9 cellular contexts compared by ENCODE assay signal in the genomic region with DNA sequence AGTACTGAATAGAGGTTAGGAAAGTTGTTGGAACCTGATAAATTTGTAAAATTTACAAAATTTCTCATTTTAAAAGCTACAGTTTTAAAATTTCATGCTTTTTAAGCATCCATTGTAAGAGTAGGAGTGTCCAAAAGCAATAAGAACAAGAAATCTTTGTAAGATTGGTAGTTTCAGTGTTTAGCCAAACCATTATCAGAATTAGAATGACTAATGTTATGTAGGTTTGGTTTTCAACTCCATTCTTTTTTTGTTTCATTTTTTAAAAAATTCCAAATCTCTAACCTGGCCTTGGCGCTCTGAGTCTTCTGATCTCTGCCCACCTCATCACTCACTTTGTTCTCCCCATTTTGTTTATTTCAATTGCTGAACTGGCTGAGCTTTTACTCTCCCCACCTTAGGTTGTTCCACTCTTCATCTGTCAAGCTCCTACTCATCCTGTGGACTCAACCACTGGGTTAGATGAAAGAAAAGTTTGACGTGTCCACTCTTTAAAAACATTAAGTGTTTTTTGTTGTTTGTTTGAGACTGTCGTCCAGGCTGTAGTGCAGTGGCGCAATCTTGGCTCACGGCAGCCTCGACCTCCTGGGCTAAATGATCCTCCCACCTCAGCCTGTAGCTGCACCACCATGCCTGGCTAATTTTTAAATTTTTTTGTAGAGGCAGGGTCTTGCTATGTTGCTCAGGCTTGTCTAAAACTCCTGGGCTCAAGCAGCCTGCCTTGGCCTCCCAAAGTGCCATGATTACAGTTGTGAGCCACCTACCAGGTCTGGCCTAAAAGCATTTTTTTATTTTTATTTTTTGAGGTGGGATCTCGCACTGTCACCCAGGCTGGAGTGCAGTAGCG. TPM values are rescaled to one million over a fixed set of nuclear protein-coding genes. Genes with fewer than 3 reads are reported as not detected.
DNase-seq lines count a peak whose midpoint lies in the region; ATAC-seq and TF ChIP-seq lines count a peak whose summit lies in the region.
"Had no signal": no experiment of that assay in that cellular context is flagged by ENCODE, and none has a peak within 500 bp of the region (broad histone marks: within the 10 kb centered on the region; RNA-seq: fewer than 3 reads in every experiment).

No MANE protein-coding gene starts in this region.

- H3K9ac ChIP-seq in neural progenitor cell: no peak overlapping the region

- TF ChIP-seq CTCF in CD14-positive monocyte (IDR thresholded peaks at IDR 0.05) (no peak), NB4 (IDR thresholded peaks at IDR 0.05; ENCODE audit: low read depth, low read length) (no peak), neural progenitor cell (IDR thresholded peaks at IDR 0.05) (no peak)

- H3K4me3 Mint-ChIP-seq in CD14-positive monocyte (no peak overlapping the region), neural progenitor cell (no peak overlapping the region)
- H3K4me3 Mint-ChIP-seq in effector memory CD8-positive, alpha-beta T cell: peak overlapping the region; percentile 36 to 39

- H2AFZ ChIP-seq in neural progenitor cell (replicated peaks): no peak overlapping the region

- H4K20me1 ChIP-seq in neural progenitor cell (ENCODE audit: low read depth): peaks cover 95% of the 10 kb centered on the region

- no peaks in the 10 kb centered on the region for H3K27me3 ChIP-seq in neural progenitor cell

- H3K27ac Mint-ChIP-seq in CD14-positive monocyte: peak overlapping the region; percentile 7 to 75 (median 50)
- H3K27ac Mint-ChIP-seq in effector memory CD8-positive, alpha-beta T cell: peak overlapping the region; percentile 60 to 65
- no peak overlapping the region for H3K27ac Mint-ChIP-seq in neural progenitor cell

- H3F3A ChIP-seq in neural progenitor cell (ENCODE audit: low read depth): peaks cover 5% of the 10 kb centered on the region

- no peak overlapping the region for H3K4me2 ChIP-seq in neural progenitor cell

- H3K4me1 Mint-ChIP-seq in CD14-positive monocyte (peaks cover 18% of the 10 kb centered on the region), neural progenitor cell (no peaks in the 10 kb centered on the region)
- peaks cover 47 to 53% of the 10 kb centered on the region in 2 donors for H3K4me1 Mint-ChIP-seq in effector memory CD8-positive, alpha-beta T cell (ENCODE audit: low read depth in 2 of 2)

- peaks cover 19 to 64% of the 10 kb centered on the region in 2 donors for H3K36me3 Mint-ChIP-seq in CD14-positive monocyte
- peaks cover 72% of the 10 kb centered on the region for H3K36me3 Mint-ChIP-seq in effector memory CD8-positive, alpha-beta T cell (ENCODE audit: insufficient read depth)
- peaks cover 24% of the 10 kb centered on the region for H3K36me3 Mint-ChIP-seq in neural progenitor cell

- H3K9me3 Mint-ChIP-seq in CD14-positive monocyte (no peaks in the 10 kb centered on the region), neural progenitor cell (no peaks in the 10 kb centered on the region)
- no peaks in the 10 kb centered on the region for H3K9me3 Mint-ChIP-seq in effector memory CD8-positive, alpha-beta T cell

- H3K36me3 ChIP-seq in neural progenitor cell: peaks cover 5% of the 10 kb centered on the region

- H3K4me1 ChIP-seq in neural progenitor cell: peaks cover 4% of the 10 kb centered on the region

- H3K9me3 ChIP-seq in neural progenitor cell (ENCODE audit: low read depth): no peaks in the 10 kb centered on the region

- intact Hi-C loops in CD14-positive monocyte (cut with micrococcal nuclease): no loop called here

- peak; percentile 26 for ATAC-seq in effector memory CD8-positive, alpha-beta T cell (replicated peaks)

- TF ChIP-seq POLR2A in NB4 (IDR thresholded peaks at IDR 0.05; ENCODE audit: extremely low read depth, insufficient read length): no peak

- DNase-seq in CD14-positive monocyte (ENCODE audit: low spot score) (no peak), NB4 (ENCODE audit: low read depth) (peak; percentile 33), neural progenitor cell (ENCODE audit: low spot score) (no peak), NCI-H748 treated with DMSO at 0.1 percent for 48 hours (lab: John Stamatoyannopoulos, UW) (no peak), NCI-H1930 (lab: John Stamatoyannopoulos, UW) (no peak)
- no peak for DNase-seq in effector memory CD8-positive, alpha-beta T cell
- no peak for DNase-seq in activated CD4-positive, alpha-beta T cell treated with anti-CD3 and anti-CD28 coated beads for 1 hour
- DNase-seq in stimulated activated CD8-positive, alpha-beta memory T cell treated with anti-CD3 and anti-CD28 coated beads, Interleukin-4, amount 100 ng/mL, for 48 hours: no peak
- DNase-seq: activated gamma-delta T cell had no signal

- H3K79me2 ChIP-seq in neural progenitor cell (ENCODE audit: low read depth): peaks cover 100% of the 10 kb centered on the region

- H3K27ac ChIP-seq in neural progenitor cell: peak overlapping the region; percentile 48

- H3K27me3 Mint-ChIP-seq in CD14-positive monocyte (ENCODE audit: low read depth in 3 of 3) (no peaks in the 10 kb centered on the region), neural progenitor cell (ENCODE audit: insufficient read depth, low read depth) (no peaks in the 10 kb centered on the region)
- H3K27me3 Mint-ChIP-seq in effector memory CD8-positive, alpha-beta T cell: no peaks in the 10 kb centered on the region

- H3K4me3 ChIP-seq in NB4 (ENCODE audit: low read depth, low read length) (no peak overlapping the region), neural progenitor cell (no peak overlapping the region)

RNA-seq across cellular contexts. Expression of a gene that starts 14.0 kb away (rescaled TPM):
- 10 to 100 TPM in 1 of 2 donors, 1 to 10 TPM in 1; 5.7 to 16.8 TPM for polyA plus RNA-seq in CD14-positive monocyte
- 57.9 and 66.6 TPM in 2 replicates for total RNA-seq in neural progenitor cell (ENCODE audit: low replicate concordance)

Comparison
In these comparisons a context has a peak if more than half of its experiments do, and no peak if none do; other contexts are left out.
1. H3K4me3 Mint-ChIP-seq: peak in effector memory CD8-positive, alpha-beta T cell (2 of 2); none in CD14-positive monocyte (0 of 2) and neural progenitor cell (single experiment).